8 cellular contexts compared by ENCODE assay signal in genomic region chrX:72181178-72182125, GRCh38.
A peak's percentile ranks its signal among the peaks of the same experiment; 100 is the strongest.
DNase-seq lines count a peak whose midpoint lies in the region; ATAC-seq and TF ChIP-seq lines count a peak whose summit lies in the region.

PIN4 (plus strand) TSS chrX:72181757; CDS start chrX:72181786, 29 bp downstream.

- peak; percentile 87 for DNase-seq in D341Med (ENCODE audit: low spot score)
- peak; percentile 84 for DNase-seq in HuH-7 (ENCODE audit: low spot score)
- peak; percentile 82 for DNase-seq in activated CD8-positive, alpha-beta memory T cell treated with anti-CD3 and anti-CD28 coated beads, Interleukin-2, amount 50 U/mL, for 48 hours
- DNase-seq in epidermal melanocyte (ENCODE audit: insufficient read length, low spot score) = peak; percentile 67
- DNase-seq in middle frontal gyrus (ENCODE audit: extremely low spot score, low spot score) = peak; percentile 79
- peak; percentile 63 to 73 for DNase-seq in stimulated activated CD8-positive, alpha-beta memory T cell treated with anti-CD3 and anti-CD28 coated beads, Interleukin-2, amount 100 ng/mL, for 48 hours (ENCODE audit: low read depth in 2 of 2)

- no peaks in the 10 kb centered on the region for H3K36me3 ChIP-seq in OCI-LY1 (ENCODE audit: insufficient read depth, low read length)

- H3K4me1 ChIP-seq in OCI-LY1 (ENCODE audit: insufficient read depth, low read length, severe bottlenecking) = peaks cover 17% of the 10 kb centered on the region

- ATAC-seq in GM21526 (IDR thresholded peaks at IDR 0.05; ENCODE audit: low FRiP score, unreplicated experiment) = peak; percentile 96

- no peaks in the 10 kb centered on the region for H3K27me3 ChIP-seq in OCI-LY1 (ENCODE audit: insufficient read depth, low read length)

- H3K9ac ChIP-seq in OCI-LY1 (ENCODE audit: low read length) = peak within 1 kb of the TSS; percentile 95

- peak within 1 kb of the TSS; percentile 63; the same call in 1 of the 2 replicates for H2AFZ ChIP-seq in OCI-LY1 (ENCODE audit: low read length)

- no peaks in the 10 kb centered on the region for H4K20me1 ChIP-seq in OCI-LY1 (ENCODE audit: insufficient read depth, low read length)

- peak within 1 kb of the TSS; percentile 85 for H3K27ac ChIP-seq in OCI-LY1 (ENCODE audit: low read depth, low read length, poor library complexity, severe bottlenecking)

- H3K9me3 ChIP-seq in OCI-LY1 (ENCODE audit: low read length) = no peaks in the 10 kb centered on the region

- peak within 1 kb of the TSS; percentile 99 for H3K4me3 ChIP-seq in OCI-LY1 (ENCODE audit: low read depth, low read length, poor library complexity, severe bottlenecking)

- H3K79me2 ChIP-seq in OCI-LY1 (ENCODE audit: insufficient read depth, low read length) = no peaks in the 10 kb centered on the region

- no peak for TF ChIP-seq CTCF in OCI-LY1 (IDR thresholded peaks at IDR 0.05; ENCODE audit: low read length)

- H3F3A ChIP-seq in OCI-LY1 (ENCODE audit: insufficient read depth, low read length) = no peaks in the 10 kb centered on the region

- H3K9me2 ChIP-seq in OCI-LY1 (ENCODE audit: low read depth, low read length) = no peaks in the 10 kb centered on the region

- H3K4me2 ChIP-seq in OCI-LY1 (ENCODE audit: low read length) = peak within 1 kb of the TSS; percentile 85

Comparison
In these comparisons a context has a peak if more than half of its experiments do, and no peak if none do; other contexts are left out.
1. Peak in every context shown above with its lines: DNase-seq, ATAC-seq, H3K4me3 ChIP-seq and H3K27ac ChIP-seq.